Comparison of ENCODE assay signal across 8 cellular contexts in genomic region chr11:14518820-14519219, GRCh38. TPM values are rescaled to one million over a fixed set of nuclear protein-coding genes. Genes with fewer than 3 reads are reported as not detected.
DNase-seq lines count a peak whose midpoint lies in the region; TF ChIP-seq lines count a peak whose summit lies in the region.

No MANE protein-coding gene starts in this region.

- H3K4me3 ChIP-seq in ACC112 (ENCODE audit: low read depth, low read length) (peak overlapping the region; percentile 89), HUES64 (ENCODE audit: low read length) (peak overlapping the region; percentile 78), cardiac fibroblast (replicated peaks in 1 of 2; ENCODE audit: low read depth in 2 of 2, low read length in 2 of 2) (peak overlapping the region; percentile 76 to 91), muscle layer of duodenum (ENCODE audit: low read depth in 1 of 2, low read length in 2 of 2) (peak overlapping the region; percentile 71 to 86)

- TF ChIP-seq CTCF in cardiac fibroblast (IDR thresholded peaks at IDR 0.05; ENCODE audit: low read depth, low read length), result no peak

- 95% methylated on average over 3 of the region's 3 CpGs for WGBS in HUES64

- H3K4me1 ChIP-seq in ACC112 (ENCODE audit: control insufficient read depth, insufficient read depth, low read length, unreplicated experiment), result peaks cover 13% of the 10 kb centered on the region
- peaks cover 12% of the 10 kb centered on the region; the same call in 1 of the 2 replicates for H3K4me1 ChIP-seq in HUES64 (ENCODE audit: insufficient read depth, low read length)
- H3K4me1 ChIP-seq in muscle layer of duodenum (ENCODE audit: control insufficient read depth in 1 of 2, insufficient read depth in 2 of 2, low read length in 2 of 2), result peaks cover 0 to 17% of the 10 kb centered on the region in 2 donors

- H3K9me3 ChIP-seq in HUES64 (ENCODE audit: insufficient read depth, low read depth, low read length) (no peaks in the 10 kb centered on the region), muscle layer of duodenum (ENCODE audit: control insufficient read depth in 1 of 2, low read length in 2 of 2) (no peaks in the 10 kb centered on the region)

- no peaks in the 10 kb centered on the region for H3K27me3 ChIP-seq in ACC112 (ENCODE audit: insufficient read depth, low read length)
- no peaks in the 10 kb centered on the region for H3K27me3 ChIP-seq in HUES64 (ENCODE audit: insufficient read depth, low read length)
- H3K27me3 ChIP-seq in muscle layer of duodenum (ENCODE audit: low read depth, low read length), result no peaks in the 10 kb centered on the region

- peak overlapping the region; percentile 88; the same call in 1 of the 2 replicates for H3K9ac ChIP-seq in HUES64 (ENCODE audit: low read depth, low read length)

- peak overlapping the region; percentile 92 for H3K27ac ChIP-seq in ACC112 (ENCODE audit: low read depth, low read length)
- H3K27ac ChIP-seq in HUES64 (ENCODE audit: low read depth, low read length), result no peak overlapping the region
- H3K27ac ChIP-seq in muscle layer of duodenum (ENCODE audit: low read length), result peak overlapping the region; percentile 91

- DNase-seq in cardiac fibroblast (ENCODE audit: low read depth in 2 of 2) (no peak), DMS79 (lab: John Stamatoyannopoulos, UW) (no peak), NCI-H82 treated with DMSO at 0.1 percent for 48 hours (lab: John Stamatoyannopoulos, UW; ENCODE audit: unreplicated experiment) (no peak), SK-N-DZ (ENCODE audit: low spot score) (no peak), NCI-H226 (no peak)

- H3K79me2 ChIP-seq in ACC112 (ENCODE audit: control insufficient read depth, insufficient read depth, low read length, unreplicated experiment), result peaks cover 44% of the 10 kb centered on the region

- peaks cover 22% of the 10 kb centered on the region for H3K36me3 ChIP-seq in ACC112 (ENCODE audit: insufficient read depth, low read length)
- H3K36me3 ChIP-seq in HUES64 (ENCODE audit: insufficient read depth, low read length), result peaks cover 46% of the 10 kb centered on the region
- H3K36me3 ChIP-seq in muscle layer of duodenum (ENCODE audit: control insufficient read depth in 1 of 2, insufficient read depth in 2 of 2, low read length in 2 of 2), result peaks cover 18 to 33% of the 10 kb centered on the region in 2 donors

- H2AFZ ChIP-seq in ACC112 (ENCODE audit: low read length, unreplicated experiment), result no peak overlapping the region

RNA-seq across cellular contexts. Expression of gene PSMA1, which starts 1.4 kb away (rescaled TPM):
- polyA plus RNA-seq in HUES64 (2013, experiment 1 of 2), result 187 TPM
- 184 TPM for polyA plus RNA-seq in HUES64 (2013, experiment 2 of 2)
- polyA plus RNA-seq in SK-N-DZ (2014; cell fraction: cytosol; rRNA removed), result 274 and 296 TPM in 2 replicates
- 548 and 556 TPM in 2 replicates for polyA plus RNA-seq in SK-N-DZ (2014; cell fraction: nucleus; rRNA removed)

RNA-seq across cellular contexts. Expression of gene COPB1, which starts 19.2 kb away (rescaled TPM):
- polyA plus RNA-seq in HUES64 (2013, experiment 1 of 2), result 77.4 TPM
- polyA plus RNA-seq in HUES64 (2013, experiment 2 of 2), result 78.5 TPM
- 120 and 140 TPM in 2 replicates for polyA plus RNA-seq in SK-N-DZ (2014; cell fraction: cytosol; rRNA removed)
- polyA plus RNA-seq in SK-N-DZ (2014; cell fraction: nucleus; rRNA removed), result 64.0 and 70.7 TPM in 2 replicates
